ENCODE assay signal across 13 cellular contexts in genomic region chr7:98869001-98869373, GRCh38. TPM values are rescaled to one million over a fixed set of nuclear protein-coding genes. Genes with fewer than 3 reads are reported as not detected.
DNase-seq lines count a peak whose midpoint lies in the region; ATAC-seq, FAIRE-seq and TF ChIP-seq lines count a peak whose summit lies in the region.
"Had no signal": no experiment of that assay in that cellular context is flagged by ENCODE, and none has a peak within 500 bp of the region (broad histone marks: within the 10 kb centered on the region; RNA-seq: fewer than 3 reads in every experiment).

No MANE protein-coding gene starts in this region.

- H3K4me3 ChIP-seq in endodermal cell (ENCODE audit: low read length): no peak overlapping the region
- no peak overlapping the region for H3K4me3 ChIP-seq in parathyroid adenoma (ENCODE audit: low read depth, low read length)

- TF ChIP-seq CTCF in endodermal cell (conservative IDR thresholded peaks at IDR 0.05) (no peak), parathyroid adenoma (IDR thresholded peaks at IDR 0.05) (no peak)

- H2AFZ ChIP-seq in parathyroid adenoma: peak overlapping the region; percentile 85

- H3K36me3 Mint-ChIP-seq in IgD-negative memory B cell (no peaks in the 10 kb centered on the region), endodermal cell (ENCODE audit: low read depth) (no peaks in the 10 kb centered on the region)

- peaks cover 3 to 4% (median 3%) of the 10 kb centered on the region in 3 donors for H3K4me1 Mint-ChIP-seq in IgD-negative memory B cell
- H3K4me1 Mint-ChIP-seq in endodermal cell: no peaks in the 10 kb centered on the region

- H3K79me2 ChIP-seq in parathyroid adenoma: no peaks in the 10 kb centered on the region

- no peak for TF ChIP-seq POLR2A in GM18505 (IDR thresholded peaks at IDR 0.05; ENCODE audit: borderline replicate concordance, extremely low read depth, insufficient read depth, insufficient read length)

- ATAC-seq in GM18505 (IDR thresholded peaks at IDR 0.05; ENCODE audit: unreplicated experiment): no peak
- ATAC-seq: activated CD4-positive, alpha-beta T cell treated with anti-CD3 and anti-CD28 coated beads for 36 hours had no signal

- peak overlapping the region; percentile 61 to 86 (median 68) for H3K4me3 Mint-ChIP-seq in IgD-negative memory B cell
- peak overlapping the region; percentile 60 for H3K4me3 Mint-ChIP-seq in endodermal cell
- H3K4me3 Mint-ChIP-seq: activated CD4-positive, alpha-beta T cell treated with anti-CD3 and anti-CD28 coated beads for 36 hours had no signal

- 13 to 23% methylated on average over 3 to 8 of the region's 9 CpGs for WGBS in endodermal cell (ENCODE audit: insufficient coverage in 1 of 2, insufficient read length in 1 of 2), 2 experiments

- no peaks in the 10 kb centered on the region for H3K36me3 ChIP-seq in endodermal cell (ENCODE audit: control insufficient read depth, insufficient read depth, low read length)
- no peaks in the 10 kb centered on the region for H3K36me3 ChIP-seq in parathyroid adenoma (ENCODE audit: control insufficient read depth, insufficient read depth, low read length)
- H3K36me3 ChIP-seq: SJSA1 had no signal

- no peak overlapping the region for H3K4me2 ChIP-seq in parathyroid adenoma (ENCODE audit: low read length)

- H3K4me1 ChIP-seq in endodermal cell (ENCODE audit: control insufficient read depth, insufficient read depth, low read length) (no peaks in the 10 kb centered on the region), parathyroid adenoma (peaks cover 8% of the 10 kb centered on the region)

- H3K27me3 ChIP-seq in endodermal cell (ENCODE audit: control insufficient read depth, insufficient read depth, low read length, poor library complexity, severe bottlenecking): peaks cover 42% of the 10 kb centered on the region
- H3K27me3 ChIP-seq in parathyroid adenoma (ENCODE audit: control insufficient read depth, insufficient read depth, low read length): no peaks in the 10 kb centered on the region
- H3K27me3 ChIP-seq: SJSA1 had no signal

- DNase-seq in NCI-H82 (lab: John Stamatoyannopoulos, UW) (peak; percentile 34), NCI-H82 treated with DMSO at 0.1 percent for 48 hours (lab: John Stamatoyannopoulos, UW; ENCODE audit: unreplicated experiment) (no peak), endodermal cell (no peak), NCI-H510A treated with DMSO at 0.1 percent for 48 hours (lab: John Stamatoyannopoulos, UW) (no peak), RCC 7860 (ENCODE audit: low spot score) (no peak)
- DNase-seq: KG1; stimulated activated CD4-positive, alpha-beta T cell treated with anti-CD3 and anti-CD28 coated beads, Interleukin-12 subunit alpha, Interleukin-12 subunit beta, amount 100 ng/mL, for 4 hours; stimulated activated CD8-positive, alpha-beta memory T cell treated with anti-CD3 and anti-CD28 coated beads, Interleukin-4, amount 100 ng/mL, for 48 hours had no signal

- no peak overlapping the region for H3K9ac ChIP-seq in endodermal cell (ENCODE audit: extremely low read depth, low read length, poor library complexity, severe bottlenecking)
- no peak overlapping the region for H3K9ac ChIP-seq in parathyroid adenoma

- no peak overlapping the region for H3K27ac Mint-ChIP-seq in IgD-negative memory B cell
- no peak overlapping the region for H3K27ac Mint-ChIP-seq in endodermal cell
- H3K27ac Mint-ChIP-seq: activated CD4-positive, alpha-beta T cell treated with anti-CD3 and anti-CD28 coated beads for 36 hours had no signal

- H3K27me3 Mint-ChIP-seq in IgD-negative memory B cell (peaks cover 6% of the 10 kb centered on the region), endodermal cell (ENCODE audit: insufficient read depth) (peaks cover 43% of the 10 kb centered on the region)

- no peak for FAIRE-seq in RCC 7860 (lab: Jason Lieb, UNC)

- no peaks in the 10 kb centered on the region for H3K9me3 ChIP-seq in endodermal cell (ENCODE audit: control insufficient read depth, low read length)
- H3K9me3 ChIP-seq in parathyroid adenoma (ENCODE audit: control insufficient read depth, low read length): no peaks in the 10 kb centered on the region
- H3K9me3 ChIP-seq: SJSA1 had no signal

- H3K9me3 Mint-ChIP-seq in IgD-negative memory B cell (no peaks in the 10 kb centered on the region), endodermal cell (no peaks in the 10 kb centered on the region)

- H3K27ac ChIP-seq in endodermal cell (ENCODE audit: low read depth, low read length): no peak overlapping the region
- H3K27ac ChIP-seq in parathyroid adenoma: peak overlapping the region; percentile 9
- H3K27ac ChIP-seq: SJSA1 had no signal

RNA-seq across cellular contexts. Expression of gene TMEM130, which starts 0.8 kb away (rescaled TPM):
- polyA plus RNA-seq in IgD-negative memory B cell: not detected
- under 1 TPM in 1 of 2 donors, not detected in 1; 0.15 TPM for total RNA-seq in endodermal cell
- 6.2 TPM for polyA plus RNA-seq in endodermal cell (2013, experiment 1 of 2)
- polyA plus RNA-seq in endodermal cell (2013, experiment 2 of 2): 5.8 TPM

RNA-seq across cellular contexts. Expression of gene TRRAP, which starts 9.3 kb away (rescaled TPM):
- polyA plus RNA-seq in IgD-negative memory B cell: 10.2 TPM
- total RNA-seq in endodermal cell: 10 to 100 TPM; 64.3 to 68.8 TPM
- 29.8 TPM for polyA plus RNA-seq in endodermal cell (2013, experiment 1 of 2)
- polyA plus RNA-seq in endodermal cell (2013, experiment 2 of 2): 30.4 TPM
